In genomic region chr19:38319421-38320258, GRCh38 we compare ENCODE assay signal across 8 cellular contexts. TPM values are rescaled to one million over a fixed set of nuclear protein-coding genes. Genes with fewer than 3 reads are reported as not detected.
DNase-seq lines count a peak whose midpoint lies in the region; ATAC-seq and TF ChIP-seq lines count a peak whose summit lies in the region.

KCNK6 (plus strand) TSS chr19:38319845; CDS start chr19:38319951, 106 bp downstream.

- intact Hi-C loops in OCI-LY7 (cut with micrococcal nuclease; ENCODE audit: unreplicated experiment) (loop anchor here (5.0 to 10.0 kb wide), 2 partner anchors 422 to 1105 kb away; partner anchors contain the start of genes ZNF383 and ZNF585B), heart left ventricle (cut with DNase I) (loop anchor here in 8 of 10 donors (2.0 to 10.0 kb wide), 8 partner anchors 37 to 412 kb away; partner anchors contain the start of genes PPP1R14A (in 2 of the 8), SIPA1L3 (in 1 of the 8) and WDR87 (in 1 of the 8)), aorta (cut with DNase I) (loop anchor here (5.0 kb wide), 2 partner anchors 52 to 77 kb away; no protein-coding TSS in a partner anchor)
- intact Hi-C loops in activated naive CD4-positive, alpha-beta T cell treated with anti-CD3 and anti-CD28 coated beads for 36 hours (cut with micrococcal nuclease), result loop anchor here (5.0 to 10.0 kb wide), 6 partner anchors 77 to 1005 kb away; partner anchors contain the start of genes ECH1, EIF3K, MAP4K1 and SIPA1L3

- no peaks in the 10 kb centered on the region for H3K27me3 Mint-ChIP-seq in activated naive CD4-positive, alpha-beta T cell treated with anti-CD3 and anti-CD28 coated beads for 36 hours (ENCODE audit: low read depth)
- peaks cover 57% of the 10 kb centered on the region for H3K27me3 Mint-ChIP-seq in progenitor cell of endocrine pancreas

- no peaks in the 10 kb centered on the region for H3K9me2 ChIP-seq in OCI-LY7 (ENCODE audit: insufficient read depth, low read length)

- peak in 2 of 4 donors; percentile 0 to 7 for ATAC-seq in heart left ventricle
- peak; percentile 13 for ATAC-seq in aorta (ENCODE audit: low FRiP score)
- no peak for ATAC-seq in GM18861 (IDR thresholded peaks at IDR 0.05; ENCODE audit: unreplicated experiment)

- peaks cover 3% of the 10 kb centered on the region for H3K36me3 Mint-ChIP-seq in activated naive CD4-positive, alpha-beta T cell treated with anti-CD3 and anti-CD28 coated beads for 36 hours (ENCODE audit: low read depth)
- H3K36me3 Mint-ChIP-seq in progenitor cell of endocrine pancreas (ENCODE audit: insufficient read depth), result no peaks in the 10 kb centered on the region

- peaks cover 46% of the 10 kb centered on the region for H3K4me1 Mint-ChIP-seq in activated naive CD4-positive, alpha-beta T cell treated with anti-CD3 and anti-CD28 coated beads for 36 hours (ENCODE audit: low read depth)
- H3K4me1 Mint-ChIP-seq in progenitor cell of endocrine pancreas (ENCODE audit: low read depth), result peaks cover 2% of the 10 kb centered on the region

- H3K27me3 ChIP-seq in heart left ventricle (no peaks in the 10 kb centered on the region), aorta (ENCODE audit: control insufficient read depth in 1 of 2, insufficient read depth in 2 of 2, low read length in 1 of 2) (no peaks in the 10 kb centered on the region)

- H3K27ac Mint-ChIP-seq in activated naive CD4-positive, alpha-beta T cell treated with anti-CD3 and anti-CD28 coated beads for 36 hours, result peak within 1 kb of the TSS; percentile 36
- H3K27ac Mint-ChIP-seq in progenitor cell of endocrine pancreas, result no peak within 1 kb of the TSS

- no TSS peak for BruUV-seq in OCI-LY7 (replicated peaks; lab: Mats Ljungman, UMichigan)

- H3K4me3 ChIP-seq in OCI-LY7 (ENCODE audit: low read depth, low read length, poor library complexity, severe bottlenecking) (peak within 1 kb of the TSS; percentile 71), heart left ventricle (peak within 1 kb of the TSS; percentile 48 to 84 (median 76)), aorta (ENCODE audit: low read length in 2 of 2) (peak within 1 kb of the TSS; percentile 67 to 83)

- H3K9me3 ChIP-seq in OCI-LY7 (ENCODE audit: low read length) (no peaks in the 10 kb centered on the region), heart left ventricle (no peaks in the 10 kb centered on the region), aorta (ENCODE audit: control insufficient read depth, low read length) (no peaks in the 10 kb centered on the region)

- POLR2A ChIA-PET in OCI-LY7 (lab: Charles Lee), result interaction anchor here (0.6 to 1.3 kb wide), 2 partner anchors 50 to 76 kb away, joined by 4 to 5 read pairs; no protein-coding TSS in a partner anchor

- 4 to 13% (median 6%) methylated on average over 30 to 76 of the region's 76 CpGs for WGBS in heart left ventricle, 4 donors
- 2% methylated on average over 61 to 76 of the region's 76 CpGs for WGBS in aorta, 2 donors

- TF ChIP-seq CTCF in OCI-LY7 (conservative IDR thresholded peaks at IDR 0.05; ENCODE audit: low read length) (no peak), heart left ventricle (IDR thresholded peaks at IDR 0.05) (peak in 1 of 12 donors; percentile 15), progenitor cell of endocrine pancreas (IDR thresholded peaks at IDR 0.05; ENCODE audit: unreplicated experiment) (no peak)

- H3K4me2 ChIP-seq in OCI-LY7 (ENCODE audit: low read length), result peak within 1 kb of the TSS; percentile 76

- H4K20me1 ChIP-seq in OCI-LY7 (ENCODE audit: insufficient read depth, low read length), result no peaks in the 10 kb centered on the region

- CTCF ChIA-PET in OCI-LY7 (lab: Charles Lee; ENCODE audit: unreplicated experiment), result no interaction called here
- CTCF ChIA-PET in activated naive CD4-positive, alpha-beta T cell treated with anti-CD3 and anti-CD28 coated beads for 36 hours (lab: Charles Lee), result interaction anchor here (1.0 to 1.6 kb wide), 3 partner anchors 75 to 417 kb away, joined by 3 to 5 read pairs (median 3); partner anchors contain the start of gene FAM98C

- H3K9me3 Mint-ChIP-seq in activated naive CD4-positive, alpha-beta T cell treated with anti-CD3 and anti-CD28 coated beads for 36 hours, result no peaks in the 10 kb centered on the region
- no peaks in the 10 kb centered on the region for H3K9me3 Mint-ChIP-seq in progenitor cell of endocrine pancreas (ENCODE audit: low read depth)

- DNase-seq in ELR (ENCODE audit: low read depth), result peak; percentile 34
- peak; percentile 44 for DNase-seq in OCI-LY7 (ENCODE audit: low spot score)
- DNase-seq in activated naive CD4-positive, alpha-beta T cell treated with anti-CD3 and anti-CD28 coated beads for 36 hours, result peak; percentile 55
- DNase-seq in heart left ventricle, result peak; percentile 57 to 79 (median 63)
- DNase-seq in progenitor cell of endocrine pancreas (ENCODE audit: low spot score, unreplicated experiment), result no peak
- peak; percentile 73 to 85 for DNase-seq in aorta
- DNase-seq in GDM1 (lab: John Stamatoyannopoulos, UW), result no peak

- peak within 1 kb of the TSS; percentile 81 for H3K4me3 Mint-ChIP-seq in activated naive CD4-positive, alpha-beta T cell treated with anti-CD3 and anti-CD28 coated beads for 36 hours
- peak within 1 kb of the TSS; percentile 64 for H3K4me3 Mint-ChIP-seq in progenitor cell of endocrine pancreas (ENCODE audit: low read depth)

- H3K4me1 ChIP-seq in OCI-LY7 (ENCODE audit: insufficient read depth, low read length, poor library complexity, severe bottlenecking) (peaks cover 20% of the 10 kb centered on the region), heart left ventricle (peaks cover 0 to 84% (median 46%) of the 10 kb centered on the region in 12 donors), aorta (ENCODE audit: control insufficient read depth in 1 of 2, insufficient read depth in 2 of 2, low read length in 2 of 2) (peaks cover 0 to 5% of the 10 kb centered on the region in 2 donors)

- peaks cover 8% of the 10 kb centered on the region; the same call in 1 of the 2 replicates for H3K79me2 ChIP-seq in OCI-LY7 (ENCODE audit: insufficient read depth, low read depth, low read length)

- no peak within 1 kb of the TSS for H3K27ac ChIP-seq in OCI-LY7 (ENCODE audit: low read depth, low read length, poor library complexity, severe bottlenecking)
- peak within 1 kb of the TSS; percentile 11 to 94 (median 81) for H3K27ac ChIP-seq in heart left ventricle
- peak within 1 kb of the TSS; percentile 38 to 45 for H3K27ac ChIP-seq in aorta (ENCODE audit: low read depth in 1 of 2, low read length in 2 of 2)

- H2AFZ ChIP-seq in OCI-LY7 (ENCODE audit: low read length), result peak within 1 kb of the TSS; percentile 76

- no peaks in the 10 kb centered on the region for H3K36me3 ChIP-seq in OCI-LY7 (ENCODE audit: insufficient read depth, low read length)
- H3K36me3 ChIP-seq in heart left ventricle, result peaks cover 0 to 15% (median 5%) of the 10 kb centered on the region in 9 donors
- H3K36me3 ChIP-seq in aorta (ENCODE audit: control insufficient read depth in 1 of 2, insufficient read depth in 2 of 2, low read length in 1 of 2), result peaks cover 0 to 2% of the 10 kb centered on the region in 2 donors

- TF ChIP-seq POLR2A in heart left ventricle (IDR thresholded peaks at IDR 0.05), result peak in 1 of 2 donors; percentile 44

RNA-seq across cellular contexts. Expression of gene KCNK6, which starts in this region (rescaled TPM):
- total RNA-seq in OCI-LY7 (2014; rRNA removed; shearing (Covaris generic)), result 1.7 and 1.8 TPM in 2 replicates
- 5.4 and 6.9 TPM in 2 replicates for total RNA-seq in OCI-LY7 (2022)
- total RNA-seq in activated naive CD4-positive, alpha-beta T cell treated with anti-CD3 and anti-CD28 coated beads for 36 hours, result 1 to 10 TPM; 4.7 to 5.8 TPM
- 10 to 100 TPM in 4 of 9 donors, 1 to 10 TPM in 5; 3.1 to 23.6 (median 8.5) TPM for total RNA-seq in heart left ventricle
- polyA plus RNA-seq in heart left ventricle, result 1 to 10 TPM; 4.4 to 6.4 TPM
- total RNA-seq in progenitor cell of endocrine pancreas, result 0.43 and 0.53 TPM in 2 replicates
- total RNA-seq in aorta, result 10 to 100 TPM; 13.1 to 18.7 TPM
- polyA plus RNA-seq in aorta, result 10 to 100 TPM; 23.5 to 25.2 TPM

Comparison
In these comparisons a context has a peak if more than half of its experiments do, and no peak if none do; other contexts are left out.
1. DNase-seq: peak in ELR (single experiment), OCI-LY7 (single experiment), activated naive CD4-positive, alpha-beta T cell treated with anti-CD3 and anti-CD28 coated beads for 36 hours (single experiment), heart left ventricle (5 of 5) and aorta (2 of 2); none in progenitor cell of endocrine pancreas (single experiment) and GDM1 (single experiment).
2. Peak in every context shown above with its lines, with median percentiles within 50 percentile points of each other: H3K4me3 ChIP-seq.